In the genomic region with DNA sequence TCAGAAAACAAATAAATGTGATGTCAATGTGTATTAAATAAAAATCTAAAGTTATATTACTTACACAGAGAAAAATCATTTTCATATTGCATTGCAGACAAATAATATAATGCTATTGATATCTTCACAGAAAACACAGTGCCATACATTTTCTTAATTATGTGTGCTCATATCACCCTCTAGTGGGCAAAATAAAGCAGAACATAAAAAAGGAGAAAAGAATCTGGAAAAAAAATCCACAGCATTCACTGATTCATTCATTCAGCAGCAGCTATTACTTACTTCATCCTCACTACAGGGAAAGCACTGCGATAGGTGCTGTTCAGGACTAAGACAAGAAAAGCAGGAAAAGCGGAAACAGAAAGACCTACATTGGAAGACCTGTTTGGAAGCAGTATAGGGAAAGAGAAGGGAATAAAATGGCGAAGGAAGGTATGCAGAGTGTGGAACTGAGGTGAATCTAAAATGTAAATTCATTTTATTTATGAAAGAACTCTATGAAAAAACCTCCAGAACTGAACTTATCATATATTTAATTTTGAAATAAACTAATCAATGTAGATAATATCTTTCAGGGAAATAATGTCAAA, we compare ENCODE assay signal across 8 cellular contexts.
A peak's percentile ranks its signal among the peaks of the same experiment; 100 is the strongest.
DNase-seq lines count a peak whose midpoint lies in the region; ATAC-seq and TF ChIP-seq lines count a peak whose summit lies in the region.

No MANE protein-coding gene starts in this region.

- DNase-seq in natural killer cell (no peak), NCI-H69 (lab: John Stamatoyannopoulos, UW) (peak; percentile 62), coronary artery (ENCODE audit: low spot score) (no peak), neural crest cell (ENCODE audit: low read depth, low spot score) (no peak)
- DNase-seq in natural killer cell treated with Interleukin-12 subunit alpha and Interleukin-12 subunit beta and Interleukin-15 and Interleukin-18, amount 100 ng/mL, for 72 hours (ENCODE audit: low spot score), result no peak
- DNase-seq in NK-92 treated with Interleukin-12 subunit alpha and Interleukin-12 subunit beta, amount 100 ng/mL, for 24 hours (lab: John Stamatoyannopoulos, UW), result no peak
- no peak for DNase-seq in stimulated activated naive CD8-positive, alpha-beta T cell treated with anti-CD3 and anti-CD28 coated beads, Interleukin-15, Interleukin-2, amounts not matched to agents 100 U/mL and 50 U/mL, for 24 hours

- H3K4me3 Mint-ChIP-seq in natural killer cell (no peak overlapping the region), neural crest cell (no peak overlapping the region)
- H3K4me3 Mint-ChIP-seq in natural killer cell treated with Interleukin-12 subunit alpha and Interleukin-12 subunit beta and Interleukin-15 and Interleukin-18, amount 100 ng/mL, for 72 hours, result no peak overlapping the region

- peaks cover 0 to 5% of the 10 kb centered on the region in 2 donors for H3K4me1 Mint-ChIP-seq in natural killer cell
- no peaks in the 10 kb centered on the region for H3K4me1 Mint-ChIP-seq in natural killer cell treated with Interleukin-12 subunit alpha and Interleukin-12 subunit beta and Interleukin-15 and Interleukin-18, amount 100 ng/mL, for 72 hours (ENCODE audit: low read depth in 2 of 2)
- no peaks in the 10 kb centered on the region for H3K4me1 Mint-ChIP-seq in neural crest cell

- H3K27ac Mint-ChIP-seq in natural killer cell (no peak overlapping the region), neural crest cell (ENCODE audit: unreplicated experiment) (no peak overlapping the region)
- no peak overlapping the region for H3K27ac Mint-ChIP-seq in natural killer cell treated with Interleukin-12 subunit alpha and Interleukin-12 subunit beta and Interleukin-15 and Interleukin-18, amount 100 ng/mL, for 72 hours

- H3K27ac ChIP-seq in coronary artery, result no peak overlapping the region

- H3K4me3 ChIP-seq in coronary artery, result no peak overlapping the region

- ATAC-seq in natural killer cell (peak in 1 of 3 donors; percentile 41), HG02973 (IDR thresholded peaks at IDR 0.05; ENCODE audit: unreplicated experiment) (peak; percentile 58)
- no peak for ATAC-seq in natural killer cell treated with Interleukin-12 subunit alpha and Interleukin-12 subunit beta and Interleukin-15 and Interleukin-18, amount 100 ng/mL, for 72 hours
- no peak for ATAC-seq in stimulated activated naive CD8-positive, alpha-beta T cell treated with anti-CD3 and anti-CD28 coated beads, Interleukin-15, Interleukin-2, amounts not matched to agents 100 U/mL and 50 U/mL, for 24 hours

- TF ChIP-seq CTCF in natural killer cell (IDR thresholded peaks at IDR 0.05) (peak; percentile 70), coronary artery (IDR thresholded peaks at IDR 0.05) (peak; percentile 26), neural crest cell (conservative IDR thresholded peaks at IDR 0.05) (peak; percentile 85)

- H3K36me3 Mint-ChIP-seq in natural killer cell (no peaks in the 10 kb centered on the region), neural crest cell (ENCODE audit: low read depth) (peaks cover 7% of the 10 kb centered on the region)
- H3K36me3 Mint-ChIP-seq in natural killer cell treated with Interleukin-12 subunit alpha and Interleukin-12 subunit beta and Interleukin-15 and Interleukin-18, amount 100 ng/mL, for 72 hours, result peaks cover 5% of the 10 kb centered on the region

- no peaks in the 10 kb centered on the region for H3K9me3 Mint-ChIP-seq in natural killer cell
- no peaks in the 10 kb centered on the region for H3K9me3 Mint-ChIP-seq in natural killer cell treated with Interleukin-12 subunit alpha and Interleukin-12 subunit beta and Interleukin-15 and Interleukin-18, amount 100 ng/mL, for 72 hours
- no peaks in the 10 kb centered on the region for H3K9me3 Mint-ChIP-seq in neural crest cell

- no peaks in the 10 kb centered on the region for H3K27me3 Mint-ChIP-seq in natural killer cell (ENCODE audit: low read depth in 2 of 2)
- no peaks in the 10 kb centered on the region for H3K27me3 Mint-ChIP-seq in natural killer cell treated with Interleukin-12 subunit alpha and Interleukin-12 subunit beta and Interleukin-15 and Interleukin-18, amount 100 ng/mL, for 72 hours
- no peaks in the 10 kb centered on the region for H3K27me3 Mint-ChIP-seq in neural crest cell (ENCODE audit: low read depth)

- intact Hi-C loops in natural killer cell (cut with micrococcal nuclease), result loop anchor here (5.0 kb wide), 1 partner anchor 1174 kb away; no protein-coding TSS in a partner anchor

Comparison
In these comparisons a context has a peak if more than half of its experiments do, and no peak if none do; other contexts are left out.
1. CTCF ChIP-seq: peak in every context shown above with its lines; median percentile 85 in neural crest cell; 70 in natural killer cell; 26 in coronary artery.